1 cellular context compared by ENCODE assay signal in genomic region chr7:158579662-158580646, GRCh38.
TF ChIP-seq lines count a peak whose summit lies in the region.

No MANE protein-coding gene starts in this region.

TF ChIP-seq in HepG2, 621 proteins besides CTCF, POLR2A, EP300 and RAD21 (continued from another document and continues in another):
- TF ChIP-seq HBP1 (CRISPR knock-in tag; IDR thresholded peaks at IDR 0.05; ENCODE audit: low read depth) (0 out of 2 replicates have a peak, but pooled peaks have one; percentile 60), ZNF567 (CRISPR knock-in tag; IDR thresholded peaks at IDR 0.05; ENCODE audit: borderline replicate concordance) (peak; percentile 80), ZBTB46 (CRISPR knock-in tag; IDR thresholded peaks at IDR 0.05; ENCODE audit: borderline replicate concordance) (no peak), ZNF234 (CRISPR knock-in tag; conservative IDR thresholded peaks at IDR 0.05) (no peak), SKI (IDR thresholded peaks at IDR 0.05; ENCODE audit: partially characterized antibody) (no peak), CSRNP1 (CRISPR knock-in tag; IDR thresholded peaks at IDR 0.05) (no peak), GABPB1 (CRISPR knock-in tag; IDR thresholded peaks at IDR 0.05) (peak; percentile 34; the same call in 1 of the 2 replicates), HOXA3 (CRISPR knock-in tag; IDR thresholded peaks at IDR 0.05) (peak; percentile 67), ZNF33A (CRISPR knock-in tag; IDR thresholded peaks at IDR 0.05; ENCODE audit: borderline replicate concordance) (no peak), BATF2 (CRISPR knock-in tag; IDR thresholded peaks at IDR 0.05) (no peak), ZNF598 (CRISPR knock-in tag; IDR thresholded peaks at IDR 0.05; ENCODE audit: borderline replicate concordance) (no peak), ZNF3 (CRISPR knock-in tag; IDR thresholded peaks at IDR 0.05) (no peak), ZNF850 (CRISPR knock-in tag; conservative IDR thresholded peaks at IDR 0.05) (no peak), MTF1 (CRISPR knock-in tag; IDR thresholded peaks at IDR 0.05) (no peak), CC2D1A (CRISPR knock-in tag; IDR thresholded peaks at IDR 0.05) (no peak), CREM (IDR thresholded peaks at IDR 0.05) (peak; percentile 49; the same call in 1 of the 2 replicates), CREM (CRISPR knock-in tag; IDR thresholded peaks at IDR 0.05) (no peak), ZNF264 (CRISPR knock-in tag; IDR thresholded peaks at IDR 0.05) (peak; percentile 72; the same call in 1 of the 2 replicates), HOMEZ (CRISPR knock-in tag; IDR thresholded peaks at IDR 0.05; ENCODE audit: low read depth) (peak; percentile 73; the same call in 1 of the 2 replicates), ZNF788 (CRISPR knock-in tag; IDR thresholded peaks at IDR 0.05; ENCODE audit: borderline replicate concordance) (no peak), HNRNPK (IDR thresholded peaks at IDR 0.05; ENCODE audit: low read depth, low read length, poor library complexity, severe bottlenecking) (no peak), NR2F6 (IDR thresholded peaks at IDR 0.05) (peak; percentile 76; the same call in 1 of the 2 replicates), NR2F6 (CRISPR knock-in tag; IDR thresholded peaks at IDR 0.05) (peak; percentile 77), TEAD2 (CRISPR knock-in tag; IDR thresholded peaks at IDR 0.05) (no peak), KLF16 (CRISPR knock-in tag; IDR thresholded peaks at IDR 0.05) (peak in 1 of 2 experiments; percentile 78; a peak in 1 of 4 replicates), ZNF572 (CRISPR knock-in tag; IDR thresholded peaks at IDR 0.05) (no peak), MIXL1 (CRISPR knock-in tag; IDR thresholded peaks at IDR 0.05) (no peak), ZZZ3 (CRISPR knock-in tag; IDR thresholded peaks at IDR 0.05; ENCODE audit: borderline replicate concordance) (no peak), RBM22 (optimal IDR thresholded peaks at IDR 0.05; ENCODE audit: low read length) (no peak), ZNF124 (CRISPR knock-in tag; IDR thresholded peaks at IDR 0.05) (0 out of 2 replicates have a peak, but pooled peaks have one; percentile 39), NR1H2 (CRISPR knock-in tag; IDR thresholded peaks at IDR 0.05; ENCODE audit: borderline replicate concordance, low read depth) (no peak), ZNF775 (CRISPR knock-in tag; IDR thresholded peaks at IDR 0.05; ENCODE audit: borderline replicate concordance) (no peak), PHF21A (CRISPR knock-in tag; IDR thresholded peaks at IDR 0.05) (no peak), ZMAT3 (CRISPR knock-in tag; conservative IDR thresholded peaks at IDR 0.05) (no peak), ZNF407 (CRISPR knock-in tag; IDR thresholded peaks at IDR 0.05; ENCODE audit: not compliant biosample characterization) (no peak), ELF1 (CRISPR knock-in tag; IDR thresholded peaks at IDR 0.05) (no peak), ZNF883 (CRISPR knock-in tag; IDR thresholded peaks at IDR 0.05; ENCODE audit: not compliant biosample characterization) (no peak), PRPF4 (IDR thresholded peaks at IDR 0.05; ENCODE audit: low read depth, low read length, poor library complexity, severe bottlenecking) (no peak), FOXM1 (CRISPR knock-in tag; IDR thresholded peaks at IDR 0.05) (no peak), ZNF615 (CRISPR knock-in tag; IDR thresholded peaks at IDR 0.05; ENCODE audit: borderline replicate concordance) (no peak), E2F2 (CRISPR knock-in tag; IDR thresholded peaks at IDR 0.05; ENCODE audit: borderline replicate concordance) (no peak), CEBPZ (IDR thresholded peaks at IDR 0.05; ENCODE audit: low read length) (no peak), MED1 (CRISPR knock-in tag; IDR thresholded peaks at IDR 0.05) (peak; percentile 95), ZNF44 (CRISPR knock-in tag; IDR thresholded peaks at IDR 0.05) (no peak), NFRKB (IDR thresholded peaks at IDR 0.05) (no peak), HNF4G (IDR thresholded peaks at IDR 0.05; ENCODE audit: borderline replicate concordance, low read depth, low read length) (peak; percentile 68; the same call in 1 of the 2 replicates), HNF4G (CRISPR knock-in tag; IDR thresholded peaks at IDR 0.05; ENCODE audit: borderline replicate concordance, low read depth) (peak; percentile 80; the same call in 1 of the 2 replicates), ASH2L (IDR thresholded peaks at IDR 0.05; ENCODE audit: insufficient read length, low read depth, low read length) (no peak)
